In the genomic region with DNA sequence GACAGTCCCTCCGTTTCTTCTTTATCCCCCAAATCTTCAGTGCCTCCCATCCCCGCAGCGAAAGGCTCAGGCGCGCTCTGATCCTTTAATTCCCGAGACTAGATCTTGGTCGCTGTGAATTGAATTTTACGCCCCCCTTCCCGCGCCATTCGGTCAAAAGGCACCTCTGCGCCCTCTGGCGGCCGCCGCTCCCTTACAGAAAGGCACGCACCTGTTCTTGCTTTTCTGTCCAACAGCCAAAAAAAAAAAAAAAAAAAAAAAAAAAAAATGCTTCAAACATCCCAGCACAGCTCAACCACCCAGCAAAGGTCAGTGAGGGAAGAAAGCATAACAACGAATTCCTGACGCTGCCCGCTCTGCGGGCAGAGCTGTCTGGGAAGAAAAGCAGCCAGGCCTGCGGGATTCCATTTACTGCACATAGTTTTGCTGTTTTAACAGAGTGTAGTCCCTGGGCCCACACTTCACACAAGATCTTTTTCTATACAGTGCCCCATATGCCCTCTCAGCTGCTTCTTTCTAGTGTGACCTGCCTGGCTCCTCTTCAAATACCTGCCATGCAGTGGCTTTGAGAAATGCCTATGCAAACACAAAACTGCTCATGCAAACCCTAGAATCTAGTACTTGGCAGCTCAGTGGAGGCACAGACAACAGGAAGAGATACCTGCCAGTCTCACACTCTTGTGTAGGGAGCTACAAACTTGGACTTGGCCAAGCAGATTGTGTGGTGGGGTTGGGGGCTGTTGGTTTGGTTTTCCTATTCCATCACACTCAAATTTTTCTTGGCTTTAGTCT, we compare ENCODE assay signal across 8 cellular contexts. TPM values are rescaled to one million over a fixed set of nuclear protein-coding genes. Genes with fewer than 3 reads are reported as not detected.
DNase-seq lines count a peak whose midpoint lies in the region; ATAC-seq, FAIRE-seq and TF ChIP-seq lines count a peak whose summit lies in the region.

No MANE protein-coding gene starts in this region.

- BruUV-seq in mammary epithelial cell (replicated peaks; lab: Mats Ljungman, UMichigan): no TSS peak

- H3K27ac Mint-ChIP-seq in WTC11: no peak overlapping the region

- H3K9ac ChIP-seq in mammary epithelial cell (ENCODE audit: insufficient read depth, low read length) (no peak overlapping the region), keratinocyte (ENCODE audit: control insufficient read depth, extremely low read depth, insufficient read depth, low read length) (no peak overlapping the region)

- H3K4me3 ChIP-seq in mammary epithelial cell (replicated peaks in 1 of 3; ENCODE audit: insufficient read depth in 1 of 3, low read depth in 2 of 3, low read length in 3 of 3): peak overlapping the region; percentile 28 to 49 (median 43)
- H3K4me3 ChIP-seq in keratinocyte (ENCODE audit: control insufficient read depth in 2 of 3, extremely low read depth in 1 of 3, insufficient read depth in 2 of 3, low read depth in 1 of 3, low read length in 3 of 3): peak overlapping the region; percentile 30 to 75 (median 47)

- CTCF ChIA-PET in WTC11 (lab: Charles Lee): interaction anchor here (0.6 to 5.6 kb wide), 41 partner anchors 9 to 1439 kb away, joined by 3 to 61 read pairs (median 6); partner anchors contain the start of genes MSANTD2, NRGN, ROBO3 and SIAE
- CTCF ChIA-PET in mammary epithelial cell (lab: Charles Lee; ENCODE audit: low non-redundant PET): interaction anchor here (0.6 kb wide), 1 partner anchor 94 kb away, joined by 3 read pairs; no protein-coding TSS in a partner anchor

- ATAC-seq in WTC11: peak; percentile 5
- no peak for ATAC-seq in HG03108 (IDR thresholded peaks at IDR 0.05; ENCODE audit: unreplicated experiment)

- no peak overlapping the region for H3K27ac ChIP-seq in mammary epithelial cell (ENCODE audit: insufficient read depth, low read depth, low read length)
- no peak overlapping the region for H3K27ac ChIP-seq in keratinocyte (ENCODE audit: control insufficient read depth, insufficient read depth, low read length)

- H3K4me1 ChIP-seq in mammary epithelial cell (ENCODE audit: insufficient read depth, low read length) (peaks cover 20% of the 10 kb centered on the region), keratinocyte (ENCODE audit: control insufficient read depth, extremely low read depth, insufficient read depth, low read length) (peaks cover 10% of the 10 kb centered on the region)

- intact Hi-C loops in mammary epithelial cell (cut with micrococcal nuclease): loop anchor here (1.0 kb wide), 4 partner anchors 30 to 119 kb away; no protein-coding TSS in a partner anchor

- H2AFZ ChIP-seq in mammary epithelial cell (ENCODE audit: low read depth, low read length) (peak overlapping the region; percentile 45), keratinocyte (ENCODE audit: control insufficient read depth, low read length) (no peak overlapping the region)

- H3K36me3 Mint-ChIP-seq in WTC11: peaks cover 7% of the 10 kb centered on the region; the same call in 1 of the 2 replicates

- H3K9me3 ChIP-seq in mammary epithelial cell (replicated peaks; ENCODE audit: insufficient read depth, low read length) (no peaks in the 10 kb centered on the region), keratinocyte (ENCODE audit: control insufficient read depth, low read depth, low read length) (no peaks in the 10 kb centered on the region)

- H3K4me2 ChIP-seq in mammary epithelial cell (ENCODE audit: insufficient read depth, low read depth, low read length) (peak overlapping the region; percentile 93), keratinocyte (ENCODE audit: control insufficient read depth, extremely low read depth, insufficient read depth, low read depth, low read length) (peak overlapping the region; percentile 83)

- POLR2A ChIA-PET in WTC11 (lab: Charles Lee): interaction anchor here (0.6 to 1.0 kb wide), 4 partner anchors 20 to 107 kb away, joined by 3 to 4 read pairs (median 3); no protein-coding TSS in a partner anchor

- H3K27me3 ChIP-seq in mammary epithelial cell (ENCODE audit: insufficient read depth, low read length): peaks cover 11% of the 10 kb centered on the region
- H3K27me3 ChIP-seq in keratinocyte (ENCODE audit: control insufficient read depth, extremely low read depth, insufficient read depth, low read length): peaks cover 47% of the 10 kb centered on the region

- no peaks in the 10 kb centered on the region for H3K9me3 Mint-ChIP-seq in WTC11

- TF ChIP-seq CTCF in WTC11 (IDR thresholded peaks at IDR 0.05) (peak; percentile 67), mammary epithelial cell (conservative IDR thresholded peaks at IDR 0.05 in 1 of 2, IDR thresholded peaks at IDR 0.05 in 1 of 2; ENCODE audit: extremely low read depth in 1 of 2, insufficient read depth in 1 of 2, low read depth in 1 of 2, low read length in 2 of 2) (peak; percentile 59 to 81), keratinocyte (optimal IDR thresholded peaks at IDR 0.05 in 1 of 3, IDR thresholded peaks at IDR 0.05 in 1 of 3, conservative IDR thresholded peaks at IDR 0.05 in 1 of 3; ENCODE audit: extremely low read depth in 1 of 3, insufficient read depth in 2 of 3, low read length in 3 of 3) (peak; percentile 63 to 89 (median 74))

- H3K4me1 Mint-ChIP-seq in WTC11: peaks cover 35% of the 10 kb centered on the region

- 9% methylated on average over 12 of the region's 21 CpGs for WGBS in mammary epithelial cell (ENCODE audit: low coverage, missing lambda C conversion rate)

- no peaks in the 10 kb centered on the region for H3K9me1 ChIP-seq in keratinocyte (ENCODE audit: control insufficient read depth, extremely low read depth, insufficient read depth, low read length)

- no peak for FAIRE-seq in keratinocyte (lab: Jason Lieb, UNC)

- DNase-seq in CMK (ENCODE audit: low read depth) (peak; percentile 68), HCEC 1CT (peak; percentile 53), NCI-H2196 (lab: John Stamatoyannopoulos, UW; ENCODE audit: unreplicated experiment) (peak; percentile 73), WTC11 (ENCODE audit: low spot score) (peak; percentile 91), mammary epithelial cell (peak; percentile 41), keratinocyte (ENCODE audit: low read depth, low spot score) (no peak)
- DNase-seq in stimulated activated CD4-positive, alpha-beta T cell treated with anti-CD3 and anti-CD28 coated beads, Interleukin-1b, Interleukin-23, amount 100 ng/mL, for 1 hour (ENCODE audit: low read depth in 2 of 2): peak; percentile 65 to 77

- in situ Hi-C loops in mammary epithelial cell (cut with MboI; ENCODE audit: low sequenced_read_pairs in 2 of 2): loop anchor here (10.0 to 25.0 kb wide), 2 partner anchors 89 to 351 kb away; partner anchors contain the start of genes OR8B4 (in 1 of the 2), SIAE (in 1 of the 2) and SPA17 (in 1 of the 2)

- no peaks in the 10 kb centered on the region for H3K79me2 ChIP-seq in mammary epithelial cell (ENCODE audit: insufficient read depth, low read length)
- H3K79me2 ChIP-seq in keratinocyte (ENCODE audit: control insufficient read depth, insufficient read depth, low read length): no peaks in the 10 kb centered on the region

- H3K36me3 ChIP-seq in mammary epithelial cell (ENCODE audit: insufficient read depth, low read length) (peaks cover 2% of the 10 kb centered on the region), keratinocyte (ENCODE audit: control insufficient read depth in 2 of 2, extremely low read depth in 1 of 2, insufficient read depth in 2 of 2, low read length in 2 of 2) (no peaks in the 10 kb centered on the region)

- dilution Hi-C loops in mammary epithelial cell (cut with HindIII; ENCODE audit: low sequenced_read_pairs) (no loop called here), keratinocyte (cut with MboI; ENCODE audit: extremely low pct_ligation_motif_present, low sequenced_read_pairs) (no loop called here)

- H3K4me3 Mint-ChIP-seq in WTC11: peak overlapping the region; percentile 87

- H4K20me1 ChIP-seq in mammary epithelial cell (ENCODE audit: insufficient read depth, low read length): no peaks in the 10 kb centered on the region
- no peaks in the 10 kb centered on the region for H4K20me1 ChIP-seq in keratinocyte (ENCODE audit: control insufficient read depth, extremely low read depth, insufficient read depth, low read length)

- peaks cover 47% of the 10 kb centered on the region for H3K27me3 Mint-ChIP-seq in WTC11 (ENCODE audit: low read depth)

RNA-seq across cellular contexts. Expression of gene ESAM, which starts 1.3 kb away (rescaled TPM):
- total RNA-seq in WTC11 (2021) (0.44 to 0.64 TPM (median 0.48 TPM) in 3 replicates), mammary epithelial cell (under 1 TPM in 1 of 2 donors, not detected in 1; 0.17 TPM)
- polyA plus RNA-seq in mammary epithelial cell (not detected), keratinocyte (0.04 TPM in 2 of 3 replicates, not detected in the other)
- polyA minus RNA-seq in mammary epithelial cell (not detected), keratinocyte (not detected in 3 replicates)
- not detected for polyA plus RNA-seq in keratinocyte (2011; ENCODE audit: low read depth)
- not detected in 2 replicates for polyA plus RNA-seq in keratinocyte (2011; cell fraction: cytosol; rRNA removed)
- 0.25 and 0.41 TPM in 2 replicates for polyA plus RNA-seq in keratinocyte (2011; cell fraction: nucleus; rRNA removed)
- not detected in 2 replicates for polyA plus RNA-seq in keratinocyte (2012; ENCODE audit: low replicate concordance)
- not detected for polyA minus RNA-seq in keratinocyte (2011; cell fraction: cytosol; rRNA and poly(A)+ RNA removed)
- 0.31 TPM in 1 of 2 replicates, not detected in the other for polyA minus RNA-seq in keratinocyte (2011; cell fraction: nucleus; rRNA and poly(A)+ RNA removed)

RNA-seq across cellular contexts. Expression of gene VSIG2, which starts 11.3 kb away (rescaled TPM):
- total RNA-seq in WTC11 (2021): 0.46 to 0.79 TPM (median 0.71 TPM) in 3 replicates
- total RNA-seq in mammary epithelial cell: not detected
- polyA plus RNA-seq in mammary epithelial cell: not detected
- polyA minus RNA-seq in mammary epithelial cell: not detected
- 0.08 TPM in 1 of 3 replicates, not detected in the others for polyA plus RNA-seq in keratinocyte
- polyA plus RNA-seq in keratinocyte (2011; ENCODE audit: low read depth): not detected
- polyA plus RNA-seq in keratinocyte (2011; cell fraction: cytosol; rRNA removed): not detected in 2 replicates
- polyA plus RNA-seq in keratinocyte (2011; cell fraction: nucleus; rRNA removed): not detected in 2 replicates
- polyA plus RNA-seq in keratinocyte (2012; ENCODE audit: low replicate concordance): not detected in 2 replicates
- not detected in 3 replicates for polyA minus RNA-seq in keratinocyte
- not detected for polyA minus RNA-seq in keratinocyte (2011; cell fraction: cytosol; rRNA and poly(A)+ RNA removed)
- not detected in 2 replicates for polyA minus RNA-seq in keratinocyte (2011; cell fraction: nucleus; rRNA and poly(A)+ RNA removed)

RNA-seq across cellular contexts. Expression of gene NRGN, which starts 23.6 kb away (rescaled TPM):
- total RNA-seq in WTC11 (2021) (1.9 to 2.9 TPM (median 2.5 TPM) in 3 replicates), mammary epithelial cell (1 to 10 TPM in 1 of 2 donors, not detected in 1; 3.8 TPM)
- polyA plus RNA-seq in mammary epithelial cell (7.4 TPM), keratinocyte (0.37 to 3.3 TPM (median 0.97 TPM) in 3 replicates)
- polyA minus RNA-seq in mammary epithelial cell (5.4 TPM), keratinocyte (0.33 to 2.0 TPM (median 0.99 TPM) in 3 replicates)
- polyA plus RNA-seq in keratinocyte (2011; ENCODE audit: low read depth): not detected
- 0.50 and 0.88 TPM in 2 replicates for polyA plus RNA-seq in keratinocyte (2011; cell fraction: cytosol; rRNA removed)
- 0.22 and 1.0 TPM in 2 replicates for polyA plus RNA-seq in keratinocyte (2011; cell fraction: nucleus; rRNA removed)
- polyA plus RNA-seq in keratinocyte (2012; ENCODE audit: low replicate concordance): 4.0 TPM in 1 of 2 replicates, not detected in the other
- polyA minus RNA-seq in keratinocyte (2011; cell fraction: cytosol; rRNA and poly(A)+ RNA removed): not detected
- not detected in 2 replicates for polyA minus RNA-seq in keratinocyte (2011; cell fraction: nucleus; rRNA and poly(A)+ RNA removed)

RNA-seq across cellular contexts. Expression of gene MSANTD2, which starts 36.9 kb away (rescaled TPM):
- total RNA-seq in WTC11 (2021): 16.5 to 17.5 TPM (median 16.8 TPM) in 3 replicates
- total RNA-seq in mammary epithelial cell: 1 to 10 TPM; 8.7 to 9.7 TPM
- polyA plus RNA-seq in mammary epithelial cell: 1.9 TPM
- polyA minus RNA-seq in mammary epithelial cell: 4.3 TPM
- polyA plus RNA-seq in keratinocyte: 2.9 to 6.6 TPM (median 3.6 TPM) in 3 replicates
- 6.0 TPM for polyA plus RNA-seq in keratinocyte (2011; ENCODE audit: low read depth)
- 1.2 and 2.4 TPM in 2 replicates for polyA plus RNA-seq in keratinocyte (2011; cell fraction: cytosol; rRNA removed)
- polyA plus RNA-seq in keratinocyte (2011; cell fraction: nucleus; rRNA removed): 11.9 and 13.1 TPM in 2 replicates
- polyA plus RNA-seq in keratinocyte (2012; ENCODE audit: low replicate concordance): 2.3 and 4.7 TPM in 2 replicates
- polyA minus RNA-seq in keratinocyte: 0.46 to 3.1 TPM (median 0.76 TPM) in 3 replicates
- polyA minus RNA-seq in keratinocyte (2011; cell fraction: cytosol; rRNA and poly(A)+ RNA removed): not detected
- 1.7 and 6.9 TPM in 2 replicates for polyA minus RNA-seq in keratinocyte (2011; cell fraction: nucleus; rRNA and poly(A)+ RNA removed)
